In the genomic region with DNA sequence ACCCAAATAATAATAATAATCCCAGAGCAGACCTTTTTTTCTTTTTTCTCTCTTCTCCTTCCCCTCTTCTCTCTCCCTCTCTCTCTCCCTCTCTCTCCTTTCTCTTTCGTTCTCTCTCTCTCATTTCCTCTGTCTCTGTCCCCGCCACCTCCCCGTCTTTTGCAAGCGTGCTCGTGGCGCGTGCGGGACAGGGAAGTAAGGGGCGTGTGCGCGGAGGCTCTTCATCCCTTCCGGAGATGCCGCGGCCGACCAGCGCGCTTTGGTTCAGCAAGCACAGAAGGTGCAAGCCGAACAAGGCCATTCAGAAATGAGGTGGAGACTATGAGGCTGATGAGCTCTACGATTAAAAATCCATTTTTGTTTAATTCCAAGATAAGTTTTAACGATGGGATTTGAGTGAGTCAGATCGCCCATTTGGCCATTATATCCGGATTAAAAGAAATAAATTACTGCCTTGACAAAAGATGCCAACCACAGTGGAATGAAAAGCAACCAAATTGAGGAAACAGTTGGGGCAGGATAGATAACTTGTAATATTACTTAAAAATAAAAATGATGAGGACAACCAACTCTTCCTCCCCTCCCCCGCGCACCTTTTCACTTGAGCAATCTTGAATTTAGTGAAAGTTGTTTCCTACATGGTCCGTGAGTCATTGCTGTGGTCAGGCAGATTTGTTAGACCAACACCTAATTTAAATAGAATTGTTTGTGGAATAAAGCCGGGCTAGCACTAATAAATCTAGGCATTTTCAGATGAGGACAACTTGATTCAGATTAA, we compare ENCODE assay signal across 8 cellular contexts. TPM values are rescaled to one million over a fixed set of nuclear protein-coding genes. Genes with fewer than 3 reads are reported as not detected.
A peak's percentile ranks its signal among the peaks of the same experiment; 100 is the strongest.
DNase-seq lines count a peak whose midpoint lies in the region; ATAC-seq, FAIRE-seq and TF ChIP-seq lines count a peak whose summit lies in the region.

No MANE protein-coding gene starts in this region.

- no peak overlapping the region for H3K14ac ChIP-seq in H1 (ENCODE audit: insufficient read length)

- no peak overlapping the region for H2BK15ac ChIP-seq in H1 (ENCODE audit: low read length)

- H2AFZ ChIP-seq in H1 (ENCODE audit: low read length): peak overlapping the region; percentile 68; the same call in 1 of the 2 replicates

- peak overlapping the region; percentile 82 to 99 (median 94) for H3K27ac Mint-ChIP-seq in CD8-positive, alpha-beta memory T cell
- peak overlapping the region; percentile 79 for H3K27ac Mint-ChIP-seq in activated CD4-positive, alpha-beta memory T cell treated with anti-CD3 and anti-CD28 coated beads, Interleukin-2, amount 10 ng/mL, durations not matched to agents 7 days and 5 days
- peak overlapping the region; percentile 87 for H3K27ac Mint-ChIP-seq in stimulated activated naive B cell treated with anti-CD40 and anti-IgM and Interleukin-4, amounts not matched to agents 10 μg/mL and 1 μg/mL and 100 μg/mL, for 72 hours

- H2BK5ac ChIP-seq in H1 (ENCODE audit: low read depth, low read length): no peak overlapping the region

- no peak overlapping the region for H4K91ac ChIP-seq in H1 (replicated peaks; ENCODE audit: insufficient read length, low read length)

- no peak overlapping the region for H4K8ac ChIP-seq in H1 (ENCODE audit: extremely low read depth, insufficient read depth, low read length)

- no peak for TF ChIP-seq EP300 in H1 (IDR thresholded peaks at IDR 0.05; ENCODE audit: borderline replicate concordance in 1 of 2, low read depth in 2 of 2, low read length in 2 of 2)

- peaks cover 86 to 91% (median 87%) of the 10 kb centered on the region in 3 donors for H3K4me1 Mint-ChIP-seq in CD8-positive, alpha-beta memory T cell
- H3K4me1 Mint-ChIP-seq in activated CD4-positive, alpha-beta memory T cell treated with anti-CD3 and anti-CD28 coated beads, Interleukin-2, amount 10 ng/mL, durations not matched to agents 7 days and 5 days: peaks cover 81% of the 10 kb centered on the region
- peaks cover 49 to 77% of the 10 kb centered on the region in 2 donors for H3K4me1 Mint-ChIP-seq in stimulated activated naive B cell treated with anti-CD40 and anti-IgM and Interleukin-4, amounts not matched to agents 10 μg/mL and 1 μg/mL and 100 μg/mL, for 72 hours

- POLR2A ChIA-PET in CD8-positive, alpha-beta memory T cell (lab: Charles Lee): interaction anchor here (1.1 to 3.4 kb wide), 9 partner anchors 106 to 317 kb away, joined by 3 to 45 read pairs (median 10); no protein-coding TSS in a partner anchor
- POLR2A ChIA-PET in activated CD4-positive, alpha-beta memory T cell treated with anti-CD3 and anti-CD28 coated beads, Interleukin-2, amount 10 ng/mL, durations not matched to agents 7 days and 5 days (lab: Charles Lee): interaction anchor here (0.7 to 6.1 kb wide), 13 partner anchors 12 to 317 kb away, joined by 3 to 77 read pairs (median 12); no protein-coding TSS in a partner anchor
- POLR2A ChIA-PET in H1 (lab: Charles Lee; ENCODE audit: partially characterized antibody): interaction anchor here (1.3 kb wide), 1 partner anchor 10 kb away, joined by 6 read pairs; no protein-coding TSS in a partner anchor

- peaks cover 0 to 24% (median 3%) of the 10 kb centered on the region in 3 donors for H3K36me3 Mint-ChIP-seq in CD8-positive, alpha-beta memory T cell
- H3K36me3 Mint-ChIP-seq in activated CD4-positive, alpha-beta memory T cell treated with anti-CD3 and anti-CD28 coated beads, Interleukin-2, amount 10 ng/mL, durations not matched to agents 7 days and 5 days (ENCODE audit: low read depth): peaks cover 9% of the 10 kb centered on the region
- peaks cover 18 to 19% of the 10 kb centered on the region in 2 donors for H3K36me3 Mint-ChIP-seq in stimulated activated naive B cell treated with anti-CD40 and anti-IgM and Interleukin-4, amounts not matched to agents 10 μg/mL and 1 μg/mL and 100 μg/mL, for 72 hours

- TF ChIP-seq POLR2A in H1 (IDR thresholded peaks at IDR 0.05; ENCODE audit: control extremely low read depth in 1 of 2, low read depth in 2 of 2, low read length in 2 of 2): no peak

- H4K20me1 ChIP-seq in H1 (replicated peaks in 1 of 2; ENCODE audit: control insufficient read depth in 1 of 2, insufficient read depth in 2 of 2, low read length in 2 of 2): no peaks in the 10 kb centered on the region

- H3K23me2 ChIP-seq in H1 (ENCODE audit: low read depth, low read length): peaks cover 13% of the 10 kb centered on the region

- H3K79me1 ChIP-seq in H1 (ENCODE audit: low read depth, low read length): no peaks in the 10 kb centered on the region

- CTCF ChIA-PET in CD8-positive, alpha-beta memory T cell (lab: Charles Lee): interaction anchor here (0.8 to 4.2 kb wide), 12 partner anchors 10 to 327 kb away, joined by 3 to 31 read pairs (median 6); no protein-coding TSS in a partner anchor
- CTCF ChIA-PET in activated CD4-positive, alpha-beta memory T cell treated with anti-CD3 and anti-CD28 coated beads, Interleukin-2, amount 10 ng/mL, durations not matched to agents 7 days and 5 days (lab: Charles Lee): interaction anchor here (0.8 to 6.1 kb wide), 10 partner anchors 10 to 316 kb away, joined by 3 to 38 read pairs (median 8); no protein-coding TSS in a partner anchor
- CTCF ChIA-PET in H1 (lab: Charles Lee; ENCODE audit: partially characterized antibody): interaction anchor here (1.7 to 3.3 kb wide), 3 partner anchors 10 to 226 kb away, joined by 8 to 21 read pairs (median 14); no protein-coding TSS in a partner anchor

- peak overlapping the region; percentile 89 for H3K4me3 ChIP-seq in CD8-positive, alpha-beta memory T cell (ENCODE audit: low read length)
- H3K4me3 ChIP-seq in MG63: peak overlapping the region; percentile 54
- H3K4me3 ChIP-seq in H1 (ENCODE audit: extremely low read depth in 1 of 4, insufficient read depth in 2 of 4, low read depth in 3 of 4, low read length in 4 of 4): peak overlapping the region; percentile 47 to 80 (median 67); a peak in 7 of 8 replicates
- peak overlapping the region; percentile 29 for H3K4me3 ChIP-seq in mucosa of descending colon

- H3K27me3 Mint-ChIP-seq in CD8-positive, alpha-beta memory T cell: peaks cover 0 to 5% of the 10 kb centered on the region in 2 donors
- no peaks in the 10 kb centered on the region for H3K27me3 Mint-ChIP-seq in activated CD4-positive, alpha-beta memory T cell treated with anti-CD3 and anti-CD28 coated beads, Interleukin-2, amount 10 ng/mL, durations not matched to agents 7 days and 5 days
- H3K27me3 Mint-ChIP-seq in stimulated activated naive B cell treated with anti-CD40 and anti-IgM and Interleukin-4, amounts not matched to agents 10 μg/mL and 1 μg/mL and 100 μg/mL, for 72 hours: no peaks in the 10 kb centered on the region

- H3K56ac ChIP-seq in H1 (replicated peaks; ENCODE audit: insufficient read length, low read depth, low read length): no peak overlapping the region

- intact Hi-C loops in mucosa of descending colon (cut with DNase I, micrococcal nuclease): no loop called here

- no peaks in the 10 kb centered on the region for H3K79me2 ChIP-seq in H1 (ENCODE audit: control insufficient read depth in 1 of 2, insufficient read depth in 2 of 2, low read length in 2 of 2)

- H3K9ac ChIP-seq in H1 (replicated peaks in 1 of 4; ENCODE audit: extremely low read depth in 1 of 4, low read depth in 3 of 4, low read length in 3 of 4): no peak overlapping the region

- H3K9me3 ChIP-seq in CD8-positive, alpha-beta memory T cell (ENCODE audit: low read length): no peaks in the 10 kb centered on the region
- H3K9me3 ChIP-seq in MG63 (no peaks in the 10 kb centered on the region), H1 (ENCODE audit: insufficient read depth in 2 of 2, low read depth in 1 of 2, low read length in 1 of 2) (no peaks in the 10 kb centered on the region), mucosa of descending colon (no peaks in the 10 kb centered on the region)

- H2BK120ac ChIP-seq in H1 (replicated peaks; ENCODE audit: low read depth, low read length): no peak overlapping the region

- H2BK12ac ChIP-seq in H1 (ENCODE audit: low read depth, low read length): no peak overlapping the region

- H2BK20ac ChIP-seq in H1 (ENCODE audit: low read length): no peak overlapping the region

- TF ChIP-seq RAD21 in H1 (IDR thresholded peaks at IDR 0.05 in 1 of 2, conservative IDR thresholded peaks at IDR 0.05 in 1 of 2; ENCODE audit: low read depth in 2 of 2, low read length in 2 of 2): no peak

- 29% methylated on average over 26 of the region's 26 CpGs; no CpG with 5 or more reads in 1 of the 2 experiments for WGBS in H1 (ENCODE audit: extremely low coverage in 1 of 2, insufficient coverage in 1 of 2, insufficient read length in 1 of 2, insufficient replicate concordance in 2 of 2, low coverage in 1 of 2, low lambda C conversion rate in 2 of 2, missing lambda C conversion rate in 1 of 2), 2 experiments

- H3K27ac ChIP-seq in CD8-positive, alpha-beta memory T cell (ENCODE audit: low read depth, low read length): peak overlapping the region; percentile 83
- H3K27ac ChIP-seq in H1 (ENCODE audit: low read depth, low read length): no peak overlapping the region

- H2AK5ac ChIP-seq in H1 (ENCODE audit: low read depth, low read length): no peak overlapping the region

- H3K4me3 Mint-ChIP-seq in CD8-positive, alpha-beta memory T cell: peak overlapping the region; percentile 91 to 96 (median 94)
- H3K4me3 Mint-ChIP-seq in activated CD4-positive, alpha-beta memory T cell treated with anti-CD3 and anti-CD28 coated beads, Interleukin-2, amount 10 ng/mL, durations not matched to agents 7 days and 5 days: peak overlapping the region; percentile 92
- H3K4me3 Mint-ChIP-seq in stimulated activated naive B cell treated with anti-CD40 and anti-IgM and Interleukin-4, amounts not matched to agents 10 μg/mL and 1 μg/mL and 100 μg/mL, for 72 hours: peak overlapping the region; percentile 90 to 92

- H3K9me3 Mint-ChIP-seq in CD8-positive, alpha-beta memory T cell: no peaks in the 10 kb centered on the region
- no peaks in the 10 kb centered on the region for H3K9me3 Mint-ChIP-seq in activated CD4-positive, alpha-beta memory T cell treated with anti-CD3 and anti-CD28 coated beads, Interleukin-2, amount 10 ng/mL, durations not matched to agents 7 days and 5 days
- no peaks in the 10 kb centered on the region for H3K9me3 Mint-ChIP-seq in stimulated activated naive B cell treated with anti-CD40 and anti-IgM and Interleukin-4, amounts not matched to agents 10 μg/mL and 1 μg/mL and 100 μg/mL, for 72 hours

- H3K36me3 ChIP-seq in CD8-positive, alpha-beta memory T cell (ENCODE audit: insufficient read depth, low read length): no peaks in the 10 kb centered on the region
- H3K36me3 ChIP-seq in MG63: peaks cover 7% of the 10 kb centered on the region
- no peaks in the 10 kb centered on the region for H3K36me3 ChIP-seq in H1 (ENCODE audit: control insufficient read depth in 2 of 4, insufficient read depth in 4 of 4, low read length in 3 of 4)
- no peaks in the 10 kb centered on the region for H3K36me3 ChIP-seq in mucosa of descending colon (ENCODE audit: low read depth)

- TF ChIP-seq CTCF in H1 (IDR thresholded peaks at IDR 0.05; ENCODE audit: control extremely low read depth in 1 of 3, insufficient read depth in 1 of 3, low read depth in 1 of 3, low read length in 3 of 3) (no peak), mucosa of descending colon (IDR thresholded peaks at IDR 0.05) (no peak)

- peaks cover 71% of the 10 kb centered on the region for H3K4me1 ChIP-seq in CD8-positive, alpha-beta memory T cell (ENCODE audit: insufficient read depth, low read length)
- H3K4me1 ChIP-seq in H1 (replicated peaks in 1 of 4; ENCODE audit: control insufficient read depth in 3 of 4, insufficient read depth in 4 of 4, low read length in 3 of 4): peaks cover 3 to 10% (median 3%) of the 10 kb centered on the region in 4 experiments; a peak in 4 of 7 replicates
- no peaks in the 10 kb centered on the region for H3K4me1 ChIP-seq in mucosa of descending colon (ENCODE audit: low read depth)

- H3K4me2 ChIP-seq in H1 (ENCODE audit: insufficient read depth in 1 of 2, low read depth in 2 of 2, low read length in 2 of 2): peak overlapping the region; percentile 80 to 93

- H4K5ac ChIP-seq in H1 (ENCODE audit: insufficient read length, low read depth, low read length): no peak overlapping the region

- no peak for FAIRE-seq in H1 (lab: Jason Lieb, UNC)

- H3K23ac ChIP-seq in H1 (ENCODE audit: insufficient read length): no peak overlapping the region

- no peak overlapping the region for H3K4ac ChIP-seq in H1 (replicated peaks; ENCODE audit: insufficient read length, low read depth, low read length)

- H3K18ac ChIP-seq in H1 (ENCODE audit: extremely low read depth, low read length): no peak overlapping the region

- no peaks in the 10 kb centered on the region for H3K27me3 ChIP-seq in CD8-positive, alpha-beta memory T cell (ENCODE audit: insufficient read depth, low read length, poor library complexity, severe bottlenecking)
- H3K27me3 ChIP-seq in MG63 (no peaks in the 10 kb centered on the region), H1 (replicated peaks in 1 of 4; ENCODE audit: control insufficient read depth in 3 of 4, extremely low read depth in 1 of 4, insufficient read depth in 3 of 4, low read length in 3 of 4) (peaks cover 0 to 23% (median 10%) of the 10 kb centered on the region in 4 experiments; a peak in 6 of 7 replicates)

- DNase-seq in CD8-positive, alpha-beta memory T cell: peak; percentile 42 to 72 (median 54)
- DNase-seq in MG63: peak; percentile 45
- DNase-seq in activated CD4-positive, alpha-beta memory T cell treated with anti-CD3 and anti-CD28 coated beads, Interleukin-2, amount 10 ng/mL, durations not matched to agents 7 days and 5 days: peak; percentile 65
- DNase-seq in H1 (ENCODE audit: low read depth in 1 of 2, low spot score in 2 of 2): no peak
- peak; percentile 43 to 83 (median 55) for DNase-seq in mucosa of descending colon
- no peak for DNase-seq in stimulated activated naive B cell treated with anti-CD40 and anti-IgM and Interleukin-4, amounts not matched to agents 10 μg/mL and 1 μg/mL and 100 μg/mL, for 72 hours

- ATAC-seq in mucosa of descending colon (peak; percentile 59), HG02852 (IDR thresholded peaks at IDR 0.05; ENCODE audit: unreplicated experiment) (no peak), HG03469 (IDR thresholded peaks at IDR 0.05; ENCODE audit: unreplicated experiment) (no peak)
- ATAC-seq in stimulated activated naive B cell treated with anti-CD40 and anti-IgM and Interleukin-4, amounts not matched to agents 10 μg/mL and 1 μg/mL and 100 μg/mL, for 72 hours (replicated peaks): peak; percentile 66 to 68

RNA-seq across cellular contexts. Expression of a gene that starts 1.2 kb away (rescaled TPM):
- total RNA-seq in CD8-positive, alpha-beta memory T cell: 10 to 100 TPM; 16.2 to 16.6 TPM
- 23.7 TPM for polyA plus RNA-seq in CD8-positive, alpha-beta memory T cell
- 6.3 and 10.5 TPM in 2 replicates for total RNA-seq in MG63 (2014; rRNA removed; shearing (Covaris generic); ENCODE audit: low replicate concordance)
- total RNA-seq in activated CD4-positive, alpha-beta memory T cell treated with anti-CD3 and anti-CD28 coated beads, Interleukin-2, amount 10 ng/mL, durations not matched to agents 7 days and 5 days: 1 to 10 TPM; 6.6 to 7.1 TPM
- 3.3 TPM in 2 replicates for total RNA-seq in H1 (2021; fragmentation: NEBNext Ultra II Directional; extraction: Animal tissue kit (Norgen Biotek cat#: 25700))
- polyA plus RNA-seq in H1 (2011; rRNA removed): 0.78 and 1.7 TPM in 2 replicates
- polyA plus RNA-seq in H1 (2011; cell fraction: cytosol; rRNA removed): 1.1 TPM
- polyA plus RNA-seq in H1 (2011; cell fraction: nucleus; rRNA removed): 1.00 TPM
- polyA plus RNA-seq in H1 (2012, experiment 1 of 2): 1.9 to 4.3 TPM (median 2.7 TPM) in 4 replicates
- 0.87 TPM for polyA plus RNA-seq in H1 (2012, experiment 2 of 2)
- 4.4 TPM for polyA plus RNA-seq in H1 (2013, experiment 1 of 2)
- 5.3 TPM for polyA plus RNA-seq in H1 (2013, experiment 2 of 2)
- 2.2 and 3.1 TPM in 2 replicates for polyA minus RNA-seq in H1 (2011; rRNA and poly(A)+ RNA removed)
- 0.59 TPM for polyA minus RNA-seq in H1 (2011; cell fraction: cytosol; rRNA and poly(A)+ RNA removed)
- 2.2 TPM for polyA minus RNA-seq in H1 (2011; cell fraction: nucleus; rRNA and poly(A)+ RNA removed)
- total RNA-seq in mucosa of descending colon: 10 to 100 TPM in 1 of 3 donors, 1 to 10 TPM in 2; 3.5 to 39.3 (median 4.8) TPM

RNA-seq across cellular contexts. Expression of a gene that starts 1.5 kb away (rescaled TPM):
- total RNA-seq in CD8-positive, alpha-beta memory T cell: 10 to 100 TPM; 52.8 to 56.9 TPM
- polyA plus RNA-seq in CD8-positive, alpha-beta memory T cell: 73.3 TPM
- not detected in 2 replicates for total RNA-seq in MG63 (2014; rRNA removed; shearing (Covaris generic); ENCODE audit: low replicate concordance)
- total RNA-seq in activated CD4-positive, alpha-beta memory T cell treated with anti-CD3 and anti-CD28 coated beads, Interleukin-2, amount 10 ng/mL, durations not matched to agents 7 days and 5 days: 10 to 100 TPM; 57.1 to 62.2 TPM
- 4.7 and 4.9 TPM in 2 replicates for total RNA-seq in H1 (2021; fragmentation: NEBNext Ultra II Directional; extraction: Animal tissue kit (Norgen Biotek cat#: 25700))
- 5.4 and 6.2 TPM in 2 replicates for polyA plus RNA-seq in H1 (2011; rRNA removed)
- polyA plus RNA-seq in H1 (2011; cell fraction: cytosol; rRNA removed): 4.6 TPM
- polyA plus RNA-seq in H1 (2011; cell fraction: nucleus; rRNA removed): 7.3 TPM
- 6.9 to 7.6 TPM (median 7.4 TPM) in 4 replicates for polyA plus RNA-seq in H1 (2012, experiment 1 of 2)
- polyA plus RNA-seq in H1 (2012, experiment 2 of 2): 6.0 TPM
- polyA plus RNA-seq in H1 (2013, experiment 1 of 2): 8.0 TPM
- 7.5 TPM for polyA plus RNA-seq in H1 (2013, experiment 2 of 2)
- polyA minus RNA-seq in H1 (2011; rRNA and poly(A)+ RNA removed): 1.6 and 3.1 TPM in 2 replicates
- polyA minus RNA-seq in H1 (2011; cell fraction: cytosol; rRNA and poly(A)+ RNA removed): 2.6 TPM
- polyA minus RNA-seq in H1 (2011; cell fraction: nucleus; rRNA and poly(A)+ RNA removed): 1.3 TPM
- 1 to 10 TPM; 2.2 to 4.7 (median 2.9) TPM for total RNA-seq in mucosa of descending colon

Comparison
In these comparisons a context has a peak if more than half of its experiments do, and no peak if none do; other contexts are left out.
1. DNase-seq: peak in CD8-positive, alpha-beta memory T cell (5 of 5), MG63 (single experiment), activated CD4-positive, alpha-beta memory T cell treated with anti-CD3 and anti-CD28 coated beads, Interleukin-2, amount 10 ng/mL, durations not matched to agents 7 days and 5 days (single experiment) and mucosa of descending colon (3 of 3); none in H1 (0 of 2) and stimulated activated naive B cell treated with anti-CD40 and anti-IgM and Interleukin-4, amounts not matched to agents 10 μg/mL and 1 μg/mL and 100 μg/mL, for 72 hours (single experiment).
2. H3K4me3 ChIP-seq: peak in every context shown above with its lines; median percentile 89 in CD8-positive, alpha-beta memory T cell; 67 in H1; 54 in MG63; 29 in mucosa of descending colon.
3. ATAC-seq: peak in mucosa of descending colon (single experiment) and stimulated activated naive B cell treated with anti-CD40 and anti-IgM and Interleukin-4, amounts not matched to agents 10 μg/mL and 1 μg/mL and 100 μg/mL, for 72 hours (2 of 2); none in HG02852 (single experiment) and HG03469 (single experiment).
4. Peak in every context shown above with its lines, with median percentiles within 50 percentile points of each other: H3K27ac Mint-ChIP-seq and H3K4me3 Mint-ChIP-seq.